15 cellular contexts compared by ENCODE assay signal in genomic region chr2:120289221-120289906, GRCh38. TPM values are rescaled to one million over a fixed set of nuclear protein-coding genes. Genes with fewer than 3 reads are reported as not detected.
DNase-seq lines count a peak whose midpoint lies in the region; ATAC-seq and TF ChIP-seq lines count a peak whose summit lies in the region.
"Had no signal": no experiment of that assay in that cellular context is flagged by ENCODE, and none has a peak within 500 bp of the region (broad histone marks: within the 10 kb centered on the region; RNA-seq: fewer than 3 reads in every experiment).

No MANE protein-coding gene starts in this region.

- peaks cover 79% of the 10 kb centered on the region for H3K4me1 Mint-ChIP-seq in T-helper 2 cell treated with Interferon-gamma antibody and Interleukin-4, amounts not matched to agents 5 μg/mL and 100 μg/mL, for 36 hours (ENCODE audit: low read depth)
- H3K4me1 Mint-ChIP-seq in T-helper 17 cell, result peaks cover 29% of the 10 kb centered on the region

- peaks cover 63% of the 10 kb centered on the region for H3K36me3 Mint-ChIP-seq in T-helper 2 cell treated with Interferon-gamma antibody and Interleukin-4, amounts not matched to agents 5 μg/mL and 100 μg/mL, for 36 hours (ENCODE audit: low read depth)
- H3K36me3 Mint-ChIP-seq in T-helper 17 cell (ENCODE audit: low read depth), result peaks cover 7% of the 10 kb centered on the region

- no peaks in the 10 kb centered on the region for H3K27me3 Mint-ChIP-seq in T-helper 2 cell treated with Interferon-gamma antibody and Interleukin-4, amounts not matched to agents 5 μg/mL and 100 μg/mL, for 36 hours (ENCODE audit: low read depth)
- H3K27me3 Mint-ChIP-seq in T-helper 17 cell, result no peaks in the 10 kb centered on the region
- H3K27me3 Mint-ChIP-seq: brain had no signal

- no peak overlapping the region for H3K4me2 ChIP-seq in MM.1S (ENCODE audit: low read depth, low read length)

- TF ChIP-seq CTCF in fibroblast of the aortic adventitia (IDR thresholded peaks at IDR 0.05; ENCODE audit: insufficient read depth, low read length) (peak; percentile 32), MM.1S (IDR thresholded peaks at IDR 0.05; ENCODE audit: low read length) (no peak)

- no peaks in the 10 kb centered on the region; the same call in 1 of the 2 replicates for H3K36me3 ChIP-seq in MM.1S (replicated peaks; ENCODE audit: insufficient read depth, low read length)

- no peak overlapping the region for H3K27ac ChIP-seq in MM.1S (ENCODE audit: low read length)
- H3K27ac ChIP-seq: HL-60 had no signal

- H3K27ac Mint-ChIP-seq in T-helper 2 cell treated with Interferon-gamma antibody and Interleukin-4, amounts not matched to agents 5 μg/mL and 100 μg/mL, for 36 hours, result peak overlapping the region; percentile 36
- H3K27ac Mint-ChIP-seq in T-helper 17 cell, result no peak overlapping the region
- H3K27ac Mint-ChIP-seq: brain had no signal

- H3K4me1 ChIP-seq in MM.1S (ENCODE audit: low read length), result no peaks in the 10 kb centered on the region

- no peaks in the 10 kb centered on the region for H3K79me2 ChIP-seq in MM.1S (ENCODE audit: low read length)

- no peak for ATAC-seq in T-helper 17 cell
- ATAC-seq in GM18517 (IDR thresholded peaks at IDR 0.05; ENCODE audit: unreplicated experiment), result no peak

- H3K9me3 Mint-ChIP-seq in T-helper 2 cell treated with Interferon-gamma antibody and Interleukin-4, amounts not matched to agents 5 μg/mL and 100 μg/mL, for 36 hours, result no peaks in the 10 kb centered on the region
- H3K9me3 Mint-ChIP-seq: brain had no signal

- H3K9me3 ChIP-seq in T-helper 17 cell (ENCODE audit: control insufficient read depth, low read length, poor library complexity, severe bottlenecking) (no peaks in the 10 kb centered on the region), MM.1S (replicated peaks; ENCODE audit: insufficient read depth, low read length) (no peaks in the 10 kb centered on the region)
- H3K9me3 ChIP-seq: neutrophil had no signal

- H2AFZ ChIP-seq in MM.1S (ENCODE audit: low read length), result no peak overlapping the region

- peak overlapping the region; percentile 14 for H3K4me3 Mint-ChIP-seq in T-helper 2 cell treated with Interferon-gamma antibody and Interleukin-4, amounts not matched to agents 5 μg/mL and 100 μg/mL, for 36 hours
- peak overlapping the region; percentile 10 for H3K4me3 Mint-ChIP-seq in T-helper 17 cell
- H3K4me3 Mint-ChIP-seq: brain had no signal

- H4K20me1 ChIP-seq in MM.1S (ENCODE audit: insufficient read depth, low read length), result no peaks in the 10 kb centered on the region

- H3K4me3 ChIP-seq in fibroblast of the aortic adventitia (ENCODE audit: low read depth, low read length), result no peak overlapping the region
- H3K4me3 ChIP-seq in MM.1S (ENCODE audit: low read length), result no peak overlapping the region
- H3K4me3 ChIP-seq: lung had no signal

- no peak for DNase-seq in T-helper 2 cell treated with Interferon-gamma antibody and Interleukin-4, amounts not matched to agents 5 μg/mL and 100 μg/mL, for 36 hours (ENCODE audit: low spot score)
- DNase-seq in T-helper 2 cell (no peak), T-helper 17 cell (no peak), fibroblast of the aortic adventitia (ENCODE audit: low read depth) (peak; percentile 16), stromal cell of bone marrow (ENCODE audit: low read depth) (peak; percentile 51), MM.1S (no peak)
- DNase-seq in activated CD4-positive, CD25-positive, alpha-beta regulatory T cell treated with anti-CD3 and anti-CD28 coated beads, Interleukin-2, amount 50 U/mL, for 72 hours, result no peak
- DNase-seq: hypothalamus, NCI-H2029 treated with DMSO at 0.1 percent for 48 hours, Right ventricle myocardium superior had no signal

- H3K27me3 ChIP-seq in MM.1S (replicated peaks; ENCODE audit: insufficient read depth, low read length), result no peaks in the 10 kb centered on the region
- H3K27me3 ChIP-seq: neutrophil had no signal

- H3F3A ChIP-seq in MM.1S (ENCODE audit: insufficient read depth, low read length), result no peaks in the 10 kb centered on the region

- no peak overlapping the region for H3K9ac ChIP-seq in MM.1S (ENCODE audit: low read length)

- H3K9me2 ChIP-seq in MM.1S (replicated peaks; ENCODE audit: insufficient read depth, low read length), result no peaks in the 10 kb centered on the region

RNA-seq across cellular contexts. Expression of gene RALB, which starts 36.7 kb away (rescaled TPM):
- total RNA-seq in T-helper 17 cell (10 to 100 TPM; 17.5 to 20.2 TPM), fibroblast of the aortic adventitia (ENCODE audit: low replicate concordance) (29.7 and 73.7 TPM in 2 replicates)

RNA-seq across cellular contexts. Expression of gene INHBB, which starts 56.6 kb away (rescaled TPM):
- total RNA-seq in T-helper 17 cell, result not detected
- total RNA-seq in fibroblast of the aortic adventitia (ENCODE audit: low replicate concordance), result not detected in 2 replicates

Comparison
In these comparisons a context has a peak if more than half of its experiments do, and no peak if none do; other contexts are left out.
1. DNase-seq: peak in fibroblast of the aortic adventitia (single experiment) and stromal cell of bone marrow (single experiment); none in T-helper 2 cell treated with Interferon-gamma antibody and Interleukin-4, amounts not matched to agents 5 μg/mL and 100 μg/mL, for 36 hours (single experiment), T-helper 2 cell (0 of 5), T-helper 17 cell (0 of 3), MM.1S (single experiment) and activated CD4-positive, CD25-positive, alpha-beta regulatory T cell treated with anti-CD3 and anti-CD28 coated beads, Interleukin-2, amount 50 U/mL, for 72 hours (single experiment).